Comparison of ENCODE assay signal across 20 cellular contexts in the genomic region with DNA sequence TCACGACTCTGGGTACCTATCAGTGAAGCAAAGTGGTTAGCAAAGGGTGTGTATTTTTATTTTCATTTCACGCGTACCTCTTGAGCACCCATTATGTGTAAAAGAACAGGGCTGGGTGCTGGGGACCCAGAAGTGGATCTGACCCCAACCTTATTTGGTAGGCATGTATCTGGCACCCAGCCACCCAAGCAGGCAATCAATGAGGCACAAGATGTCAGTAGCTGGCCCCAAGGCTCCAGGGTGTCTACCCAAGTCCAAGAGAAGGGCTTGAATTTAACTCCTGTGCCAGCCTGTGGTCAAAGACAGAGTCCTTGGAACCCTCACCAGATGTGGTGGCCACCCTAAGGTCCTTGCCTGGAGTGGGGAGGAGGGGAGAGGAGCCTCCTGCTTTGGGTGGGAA. TPM values are rescaled to one million over a fixed set of nuclear protein-coding genes. Genes with fewer than 3 reads are reported as not detected.
DNase-seq lines count a peak whose midpoint lies in the region; ATAC-seq, FAIRE-seq and TF ChIP-seq lines count a peak whose summit lies in the region.
"Had no signal": no experiment of that assay in that cellular context is flagged by ENCODE, and none has a peak within 500 bp of the region (broad histone marks: within the 10 kb centered on the region; RNA-seq: fewer than 3 reads in every experiment).

No MANE protein-coding gene starts in this region.

- no peaks in the 10 kb centered on the region for H3K9me3 Mint-ChIP-seq in activated T-cell treated with anti-CD3 and anti-CD28 coated beads, Interleukin-2, amount 50 U/mL, for 72 hours
- H3K9me3 Mint-ChIP-seq in WTC11 = no peaks in the 10 kb centered on the region
- H3K9me3 Mint-ChIP-seq: activated naive CD4-positive, alpha-beta T cell treated with anti-CD3 and anti-CD28 coated beads for 36 hours; stimulated activated naive CD8-positive, alpha-beta T cell treated with anti-CD3 and anti-CD28 coated beads, Interleukin-15, Interleukin-2, amounts not matched to agents 100 ng/mL and 50 ng/mL, for 24 hours had no signal

- peaks cover 43% of the 10 kb centered on the region for H3K4me1 Mint-ChIP-seq in activated T-cell treated with anti-CD3 and anti-CD28 coated beads, Interleukin-2, amount 50 U/mL, for 72 hours (ENCODE audit: low read depth)
- peaks cover 70% of the 10 kb centered on the region for H3K4me1 Mint-ChIP-seq in WTC11

- H3K36me3 ChIP-seq in muscle layer of duodenum (ENCODE audit: control insufficient read depth in 1 of 2, insufficient read depth in 2 of 2, low read length in 2 of 2) = peaks cover 0 to 18% of the 10 kb centered on the region in 2 donors
- H3K36me3 ChIP-seq in transverse colon = no peaks in the 10 kb centered on the region
- no peaks in the 10 kb centered on the region; the same call in 1 of the 2 replicates for H3K36me3 ChIP-seq in MM.1S (replicated peaks; ENCODE audit: insufficient read depth, low read length)

- TF ChIP-seq POLR2A in transverse colon (IDR thresholded peaks at IDR 0.05) = no peak

- H3K27me3 ChIP-seq in muscle layer of duodenum (ENCODE audit: low read depth, low read length) (no peaks in the 10 kb centered on the region), transverse colon (no peaks in the 10 kb centered on the region), MM.1S (replicated peaks; ENCODE audit: insufficient read depth, low read length) (no peaks in the 10 kb centered on the region)
- H3K27me3 ChIP-seq: brain microvascular endothelial cell had no signal

- H3K9ac ChIP-seq in MM.1S (ENCODE audit: low read length) = no peak overlapping the region

- in situ Hi-C loops in transverse colon (cut with MboI; ENCODE audit: low pct_ligation_motif_present in 1 of 4, low pct_unique_long_range_greater_than_20kb in 1 of 4, low sequenced_read_pairs in 3 of 4) = loop anchor here in 1 of 4 donors (10.0 kb wide), 1 partner anchor 47 kb away; no protein-coding TSS in a partner anchor

- CTCF ChIA-PET in WTC11 (lab: Charles Lee) = interaction anchor here (0.9 to 1.3 kb wide), 3 partner anchors 9 to 47 kb away, joined by 3 read pairs; no protein-coding TSS in a partner anchor

- H2AFZ ChIP-seq in MM.1S (ENCODE audit: low read length) = no peak overlapping the region

- H3F3A ChIP-seq in MM.1S (ENCODE audit: insufficient read depth, low read length) = peaks cover 8% of the 10 kb centered on the region; the same call in 1 of the 2 replicates

- DNase-seq in activated T-cell treated with anti-CD3 and anti-CD28 coated beads, Interleukin-2, amount 50 U/mL, for 72 hours = no peak
- DNase-seq in activated T-cell treated with anti-CD3 and anti-CD28 coated beads for 4 hours (no peak), WTC11 (ENCODE audit: low spot score) (no peak), transverse colon (no peak), RCC 7860 (ENCODE audit: low spot score) (no peak), MM.1S (no peak), putamen (ENCODE audit: low spot score) (no peak)
- DNase-seq: ACHN; activated naive CD4-positive, alpha-beta T cell treated with anti-CD3 and anti-CD28 coated beads for 36 hours; brain microvascular endothelial cell; Caco-2; Kasumi-1; NCI-H446; occipital lobe; small intestine had no signal

- no peak overlapping the region for H3K4me3 Mint-ChIP-seq in activated T-cell treated with anti-CD3 and anti-CD28 coated beads, Interleukin-2, amount 50 U/mL, for 72 hours
- no peak overlapping the region for H3K4me3 Mint-ChIP-seq in WTC11
- H3K4me3 Mint-ChIP-seq: activated naive CD4-positive, alpha-beta T cell treated with anti-CD3 and anti-CD28 coated beads for 36 hours; stimulated activated naive CD8-positive, alpha-beta T cell treated with anti-CD3 and anti-CD28 coated beads, Interleukin-15, Interleukin-2, amounts not matched to agents 100 ng/mL and 50 ng/mL, for 24 hours had no signal

- intact Hi-C loops in transverse colon (cut with DNase I; ENCODE audit: low total_unique reads) = no loop called here

- H3K27ac ChIP-seq in muscle layer of duodenum (ENCODE audit: low read length) (peak overlapping the region; percentile 1), transverse colon (peak overlapping the region in 3 of 4 donors; percentile 14 to 96 (median 94)), MM.1S (ENCODE audit: low read length) (no peak overlapping the region)
- H3K27ac ChIP-seq: brain microvascular endothelial cell, HL-60 had no signal

- H3K4me2 ChIP-seq in MM.1S (ENCODE audit: low read depth, low read length) = no peak overlapping the region

- H3K9me3 ChIP-seq in muscle layer of duodenum (ENCODE audit: control insufficient read depth in 1 of 2, low read length in 2 of 2) (no peaks in the 10 kb centered on the region), transverse colon (no peaks in the 10 kb centered on the region), MM.1S (replicated peaks; ENCODE audit: insufficient read depth, low read length) (no peaks in the 10 kb centered on the region)
- H3K9me3 ChIP-seq: Caco-2 had no signal

- POLR2A ChIA-PET in WTC11 (lab: Charles Lee) = no interaction called here

- H4K20me1 ChIP-seq in MM.1S (ENCODE audit: insufficient read depth, low read length) = no peaks in the 10 kb centered on the region; the same call in 1 of the 2 replicates

- ATAC-seq in activated T-cell treated with anti-CD3 and anti-CD28 coated beads, Interleukin-2, amount 50 U/mL, for 72 hours (replicated peaks in 1 of 2) = no peak
- no peak for ATAC-seq in WTC11

- FAIRE-seq in RCC 7860 (lab: Jason Lieb, UNC) = no peak
- FAIRE-seq: G401.6, small intestine, TTC549 had no signal

- H3K4me3 ChIP-seq in muscle layer of duodenum (ENCODE audit: low read depth in 1 of 2, low read length in 2 of 2) (no peak overlapping the region), transverse colon (no peak overlapping the region), MM.1S (ENCODE audit: low read length) (no peak overlapping the region)

- H3K9me2 ChIP-seq in MM.1S (replicated peaks; ENCODE audit: insufficient read depth, low read length) = no peaks in the 10 kb centered on the region

- peaks cover 33 to 73% of the 10 kb centered on the region in 2 donors for H3K4me1 ChIP-seq in muscle layer of duodenum (ENCODE audit: control insufficient read depth in 1 of 2, insufficient read depth in 2 of 2, low read length in 2 of 2)
- peaks cover 18 to 71% (median 46%) of the 10 kb centered on the region in 4 donors for H3K4me1 ChIP-seq in transverse colon
- H3K4me1 ChIP-seq in MM.1S (ENCODE audit: low read length) = peaks cover 10% of the 10 kb centered on the region

- H3K27me3 Mint-ChIP-seq in activated T-cell treated with anti-CD3 and anti-CD28 coated beads, Interleukin-2, amount 50 U/mL, for 72 hours (ENCODE audit: low read depth) = no peaks in the 10 kb centered on the region
- no peaks in the 10 kb centered on the region for H3K27me3 Mint-ChIP-seq in WTC11 (ENCODE audit: low read depth)
- H3K27me3 Mint-ChIP-seq: stimulated activated naive CD8-positive, alpha-beta T cell treated with anti-CD3 and anti-CD28 coated beads, Interleukin-15, Interleukin-2, amounts not matched to agents 100 ng/mL and 50 ng/mL, for 24 hours had no signal

- H3K79me2 ChIP-seq in MM.1S (ENCODE audit: low read length) = peaks cover 86% of the 10 kb centered on the region

- H3K36me3 Mint-ChIP-seq in activated T-cell treated with anti-CD3 and anti-CD28 coated beads, Interleukin-2, amount 50 U/mL, for 72 hours (ENCODE audit: insufficient read depth in 2 of 2) = peaks cover 7 to 13% of the 10 kb centered on the region in 2 donors
- peaks cover 27% of the 10 kb centered on the region for H3K36me3 Mint-ChIP-seq in WTC11

- H3K27ac Mint-ChIP-seq in activated T-cell treated with anti-CD3 and anti-CD28 coated beads, Interleukin-2, amount 50 U/mL, for 72 hours = peak overlapping the region; percentile 66
- peak overlapping the region; percentile 32; the same call in 1 of the 2 replicates for H3K27ac Mint-ChIP-seq in WTC11
- H3K27ac Mint-ChIP-seq: activated naive CD4-positive, alpha-beta T cell treated with anti-CD3 and anti-CD28 coated beads for 36 hours had no signal

- no peak for TF ChIP-seq CTCF in WTC11 (IDR thresholded peaks at IDR 0.05)
- no peak for TF ChIP-seq CTCF in transverse colon (IDR thresholded peaks at IDR 0.05)
- no peak for TF ChIP-seq CTCF in MM.1S (IDR thresholded peaks at IDR 0.05; ENCODE audit: low read length)

- 70% methylated on average over 3 of the region's 3 CpGs; no CpG with 5 or more reads in 1 of the 2 donors for WGBS in transverse colon (ENCODE audit: low coverage in 1 of 2), 2 donors

- TF ChIP-seq EP300 in transverse colon (IDR thresholded peaks at IDR 0.05; ENCODE audit: low read depth) = no peak

TF ChIP-seq in WTC11, 78 proteins besides CTCF, POLR2A, EP300 and RAD21 (continues in another document):
- TF ChIP-seq, protein P1, sequence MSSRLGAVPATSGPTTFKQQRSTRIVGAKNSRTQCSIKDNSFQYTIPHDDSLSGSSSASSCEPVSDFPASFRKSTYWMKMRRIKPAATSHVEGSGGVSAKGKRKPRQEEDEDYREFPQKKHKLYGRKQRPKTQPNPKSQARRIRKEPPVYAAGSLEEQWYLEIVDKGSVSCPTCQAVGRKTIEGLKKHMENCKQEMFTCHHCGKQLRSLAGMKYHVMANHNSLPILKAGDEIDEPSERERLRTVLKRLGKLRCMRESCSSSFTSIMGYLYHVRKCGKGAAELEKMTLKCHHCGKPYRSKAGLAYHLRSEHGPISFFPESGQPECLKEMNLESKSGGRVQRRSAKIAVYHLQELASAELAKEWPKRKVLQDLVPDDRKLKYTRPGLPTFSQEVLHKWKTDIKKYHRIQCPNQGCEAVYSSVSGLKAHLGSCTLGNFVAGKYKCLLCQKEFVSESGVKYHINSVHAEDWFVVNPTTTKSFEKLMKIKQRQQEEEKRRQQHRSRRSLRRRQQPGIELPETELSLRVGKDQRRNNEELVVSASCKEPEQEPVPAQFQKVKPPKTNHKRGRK (CRISPR knock-in tag; IDR thresholded peaks at IDR 0.05; ENCODE audit: borderline replicate concordance) = no peak
- TF ChIP-seq E2F4 (CRISPR knock-in tag; IDR thresholded peaks at IDR 0.05; ENCODE audit: borderline replicate concordance, low read depth) (no peak), NFATC4 (CRISPR knock-in tag; IDR thresholded peaks at IDR 0.05) (no peak), OVOL2 (CRISPR knock-in tag; IDR thresholded peaks at IDR 0.05; ENCODE audit: borderline replicate concordance) (no peak)

RNA-seq across cellular contexts. Expression of gene PLEKHO2, which starts 5.7 kb away (rescaled TPM):
- total RNA-seq in activated T-cell treated with anti-CD3 and anti-CD28 coated beads, Interleukin-2, amount 50 U/mL, for 72 hours = 10 to 100 TPM; 14.3 to 15.3 TPM
- total RNA-seq in WTC11 (2021) (21.6 to 22.1 TPM (median 21.9 TPM) in 3 replicates), transverse colon (10 to 100 TPM in 2 of 4 donors, 1 to 10 TPM in 2; 4.6 to 12.3 (median 9.8) TPM)

RNA-seq across cellular contexts. Expression of gene PIF1, which starts 22.0 kb away (rescaled TPM):
- total RNA-seq in activated T-cell treated with anti-CD3 and anti-CD28 coated beads, Interleukin-2, amount 50 U/mL, for 72 hours = 10 to 100 TPM; 33.3 to 39.7 TPM
- total RNA-seq in WTC11 (2021) (174 to 249 TPM (median 184 TPM) in 3 replicates), transverse colon (10 to 100 TPM in 1 of 4 donors, 1 to 10 TPM in 3; 1.1 to 49.8 (median 2.3) TPM)
